Comparison of ENCODE assay signal across 8 cellular contexts in genomic region chr22:19970479-19971275, GRCh38. TPM values are rescaled to one million over a fixed set of nuclear protein-coding genes. Genes with fewer than 3 reads are reported as not detected.
DNase-seq lines count a peak whose midpoint lies in the region; ATAC-seq lines count a peak whose summit lies in the region.

No MANE protein-coding gene starts in this region.

- in situ Hi-C loops in Caki2 (cut with HindIII; ENCODE audit: low pct_unique_long_range_greater_than_20kb, low sequenced_read_pairs) = no loop called here

- ATAC-seq in HG03139 (IDR thresholded peaks at IDR 0.05; ENCODE audit: unreplicated experiment) = no peak
- no peak for ATAC-seq in HG02870 (IDR thresholded peaks at IDR 0.05; ENCODE audit: unreplicated experiment)

- DNase-seq in Caki2 (ENCODE audit: low read depth) = peak; percentile 42
- peak in 62 of 76 experiments; percentile 5 to 74 (median 48) for DNase-seq in HUDEP-2 (lab: John Stamatoyannopoulos, UW; ENCODE audit: unreplicated experiment in 76 of 76)
- DNase-seq in T-helper 22 cell (ENCODE audit: low read depth) = peak; percentile 36
- DNase-seq in anterior cingulate cortex (lab: John Stamatoyannopoulos, UW) = peak in 45 of 58 donors; percentile 24 to 74 (median 55)
- peak; percentile 53 to 57 for DNase-seq in hippocampal formation (lab: John Stamatoyannopoulos, UW)
- peak; percentile 57 to 73 for DNase-seq in stimulated activated CD4-positive, alpha-beta T cell treated with anti-CD3 and anti-CD28 coated beads, Interleukin-12 subunit alpha, Interleukin-12 subunit beta, amount 100 ng/mL, for 24 hours (ENCODE audit: low read depth in 2 of 2)

RNA-seq across cellular contexts. Expression of gene TXNRD2, which starts 29.1 kb away (rescaled TPM):
- total RNA-seq in Caki2 (2014; rRNA removed; shearing (Covaris generic); ENCODE audit: low replicate concordance) = 53.0 and 54.5 TPM in 2 replicates

RNA-seq across cellular contexts. Expression of gene COMT, which starts 29.1 kb away (rescaled TPM):
- 517 and 585 TPM in 2 replicates for total RNA-seq in Caki2 (2014; rRNA removed; shearing (Covaris generic); ENCODE audit: low replicate concordance)

RNA-seq across cellular contexts. Expression of gene ARVCF, which starts 45.9 kb away (rescaled TPM):
- 3.6 and 15.2 TPM in 2 replicates for total RNA-seq in Caki2 (2014; rRNA removed; shearing (Covaris generic); ENCODE audit: low replicate concordance)

RNA-seq across cellular contexts. Expression of gene TANGO2, which starts 50.2 kb away (rescaled TPM):
- 26.6 and 55.2 TPM in 2 replicates for total RNA-seq in Caki2 (2014; rRNA removed; shearing (Covaris generic); ENCODE audit: low replicate concordance)
